ENCODE assay signal across 12 cellular contexts in the genomic region with DNA sequence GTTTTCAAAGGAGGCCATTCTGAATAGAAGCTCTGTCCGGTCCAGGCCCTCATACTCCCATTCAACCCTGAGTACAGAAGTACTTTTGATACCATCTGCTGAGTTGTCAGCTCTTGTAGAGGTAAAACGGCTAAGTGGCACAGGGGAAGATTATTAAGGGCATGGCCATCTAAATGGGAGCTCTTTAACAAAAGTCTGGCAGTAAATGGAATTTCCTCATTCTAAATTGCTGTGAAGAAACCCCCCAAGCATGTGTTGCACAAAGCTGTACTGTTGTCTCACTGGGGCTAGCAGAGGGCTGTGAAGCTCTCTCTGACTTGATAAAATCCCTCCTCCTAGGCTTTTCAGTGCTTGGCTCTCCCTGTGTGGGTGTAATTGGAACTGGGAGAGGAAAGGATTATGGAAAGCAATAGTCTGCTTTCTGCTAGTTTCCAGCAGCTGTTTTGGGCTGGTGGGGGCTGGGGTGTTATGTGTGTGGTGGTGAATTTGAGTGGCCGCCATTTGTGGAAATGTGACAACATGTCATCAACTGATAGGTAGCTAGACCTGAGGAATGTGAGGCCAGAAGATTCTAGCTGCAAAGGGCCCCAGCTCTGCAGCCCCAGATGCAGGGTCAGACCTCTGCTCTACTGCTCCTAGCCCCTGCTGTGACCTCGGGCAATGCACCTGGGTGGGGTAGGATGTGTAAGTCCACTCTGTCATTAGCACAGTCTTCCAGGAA.
A peak's percentile ranks its signal among the peaks of the same experiment; 100 is the strongest.
DNase-seq lines count a peak whose midpoint lies in the region; ATAC-seq, FAIRE-seq and TF ChIP-seq lines count a peak whose summit lies in the region.
"Had no signal": no experiment of that assay in that cellular context is flagged by ENCODE, and none has a peak within 500 bp of the region (broad histone marks: within the 10 kb centered on the region; RNA-seq: fewer than 3 reads in every experiment).

No MANE protein-coding gene starts in this region.

- no peaks in the 10 kb centered on the region for H3K27me3 Mint-ChIP-seq in naive thymus-derived CD8-positive, alpha-beta T cell

- DNase-seq in NCI-H82 (lab: John Stamatoyannopoulos, UW) (peak; percentile 81), epithelial cell of prostate (ENCODE audit: low read depth, low spot score) (no peak), H54 (ENCODE audit: insufficient read length, low spot score) (no peak)
- DNase-seq in naive thymus-derived CD8-positive, alpha-beta T cell: no peak
- no peak for DNase-seq in stimulated activated CD4-positive, alpha-beta T cell treated with anti-CD3 and anti-CD28 coated beads, Interleukin-2, amount 100 ng/mL, for 24 hours
- DNase-seq: activated naive CD4-positive, alpha-beta T cell treated with anti-CD3 and anti-CD28 coated beads for 36 hours; H7; KG1 had no signal

- H3K27ac Mint-ChIP-seq in naive thymus-derived CD8-positive, alpha-beta T cell: peak overlapping the region in 9 of 10 donors; percentile 10 to 82 (median 70)

- H3K4me3 Mint-ChIP-seq in naive thymus-derived CD8-positive, alpha-beta T cell: peak overlapping the region in 4 of 10 donors; percentile 2 to 44 (median 16)
- H3K4me3 Mint-ChIP-seq: activated naive CD4-positive, alpha-beta T cell treated with anti-CD3 and anti-CD28 coated beads for 36 hours had no signal

- H3K79me2 ChIP-seq in ACC112 (ENCODE audit: control insufficient read depth, insufficient read depth, low read length, unreplicated experiment): peaks cover 86% of the 10 kb centered on the region

- ATAC-seq in naive thymus-derived CD8-positive, alpha-beta T cell: no peak
- ATAC-seq in GM18505 (IDR thresholded peaks at IDR 0.05; ENCODE audit: unreplicated experiment) (no peak), HG02763 (IDR thresholded peaks at IDR 0.05; ENCODE audit: unreplicated experiment) (no peak)

- H3K36me3 Mint-ChIP-seq in naive thymus-derived CD8-positive, alpha-beta T cell: no peaks in the 10 kb centered on the region

- peaks cover 5% of the 10 kb centered on the region; the same call in 1 of the 2 replicates for H3K36me3 ChIP-seq in ACC112 (ENCODE audit: insufficient read depth, low read length)

- H3K4me3 ChIP-seq in ACC112 (ENCODE audit: low read depth, low read length): no peak overlapping the region

- no peak overlapping the region for H2AFZ ChIP-seq in ACC112 (ENCODE audit: low read length, unreplicated experiment)

- no peak for FAIRE-seq in H54 (lab: Jason Lieb, UNC)
- FAIRE-seq: GM12891 had no signal

- H3K9me3 Mint-ChIP-seq in naive thymus-derived CD8-positive, alpha-beta T cell: no peaks in the 10 kb centered on the region
- H3K9me3 Mint-ChIP-seq: activated naive CD4-positive, alpha-beta T cell treated with anti-CD3 and anti-CD28 coated beads for 36 hours had no signal

- H3K4me1 ChIP-seq in ACC112 (ENCODE audit: control insufficient read depth, insufficient read depth, low read length, unreplicated experiment): peaks cover 72% of the 10 kb centered on the region

- POLR2A ChIA-PET in naive thymus-derived CD8-positive, alpha-beta T cell (lab: Charles Lee): interaction anchor here (0.6 to 1.4 kb wide), 3 partner anchors 29 to 89 kb away, joined by 3 to 4 read pairs (median 3); a partner anchor contains a TSS

- TF ChIP-seq POLR2A in H54 (IDR thresholded peaks at IDR 0.05; ENCODE audit: low read depth, low read length): no peak
- no peak for TF ChIP-seq POLR2A in GM18505 (IDR thresholded peaks at IDR 0.05; ENCODE audit: borderline replicate concordance, extremely low read depth, insufficient read depth, insufficient read length)

- no peaks in the 10 kb centered on the region for H3K27me3 ChIP-seq in ACC112 (ENCODE audit: insufficient read depth, low read length)

- H3K4me1 Mint-ChIP-seq in naive thymus-derived CD8-positive, alpha-beta T cell: peaks cover 35 to 77% (median 75%) of the 10 kb centered on the region in 4 donors

- H3K27ac ChIP-seq in ACC112 (ENCODE audit: low read depth, low read length): peak overlapping the region; percentile 83
- peak overlapping the region; percentile 70 for H3K27ac ChIP-seq in epithelial cell of prostate
